In the genomic region with DNA sequence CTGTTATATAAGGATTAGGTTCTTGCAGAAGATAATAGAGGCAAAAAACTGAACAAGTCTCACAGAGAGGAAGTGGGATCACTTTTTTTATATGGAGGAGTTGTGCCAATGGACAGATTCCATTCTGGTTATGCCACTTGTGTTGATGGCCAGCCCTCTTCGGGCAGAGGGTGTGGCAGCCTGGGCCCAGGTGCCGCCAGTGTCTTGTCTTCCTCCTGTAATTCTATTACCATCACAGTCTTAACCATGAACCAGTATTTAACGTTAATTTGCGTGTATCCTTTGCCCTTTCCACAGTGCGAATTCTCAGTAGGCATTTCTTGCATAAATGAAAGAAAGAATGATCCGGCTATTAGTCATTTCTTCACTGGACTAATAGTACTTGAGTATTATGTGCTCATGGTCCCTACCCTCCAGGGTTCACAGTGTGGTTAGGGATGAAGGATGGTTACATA, we compare ENCODE assay signal across 13 cellular contexts. TPM values are rescaled to one million over a fixed set of nuclear protein-coding genes. Genes with fewer than 3 reads are reported as not detected.
DNase-seq lines count a peak whose midpoint lies in the region; ATAC-seq, FAIRE-seq and TF ChIP-seq lines count a peak whose summit lies in the region.
"Had no signal": no experiment of that assay in that cellular context is flagged by ENCODE, and none has a peak within 500 bp of the region (broad histone marks: within the 10 kb centered on the region; RNA-seq: fewer than 3 reads in every experiment).

No MANE protein-coding gene starts in this region.

- intact Hi-C loops in esophagus squamous epithelium (cut with DNase I) = no loop called here

- FAIRE-seq in RCC 7860 (lab: Jason Lieb, UNC) = no peak

- H3K4me3 ChIP-seq in esophagus squamous epithelium = no peak overlapping the region
- peak overlapping the region; percentile 35 for H3K4me3 ChIP-seq in skeletal muscle satellite cell (ENCODE audit: low read length)
- H3K4me3 ChIP-seq: heart left ventricle had no signal

- H3K4me2 ChIP-seq in skeletal muscle satellite cell (ENCODE audit: low read length) = peak overlapping the region; percentile 68

- DNase-seq in GM03348 (ENCODE audit: low spot score) (peak; percentile 64), RCC 7860 (ENCODE audit: low spot score) (peak; percentile 6), esophagus squamous epithelium (lab: John Stamatoyannopoulos, UW) (no peak), NCI-H446 treated with DMSO at 0.1 percent for 48 hours (lab: John Stamatoyannopoulos, UW) (no peak), KG1 (lab: John Stamatoyannopoulos, UW) (no peak), Ammon's horn (ENCODE audit: low spot score) (no peak)
- DNase-seq: activated CD4-positive, alpha-beta T cell treated with anti-CD3 and anti-CD28 coated beads for 48 hours; DMS79 treated with DMSO at 0.1 percent for 48 hours; heart left ventricle; NCI-H1092; NK-92 treated with Interleukin-12 subunit alpha and Interleukin-12 subunit beta, amount 100 ng/mL, for 24 hours had no signal

- no peaks in the 10 kb centered on the region for H3K36me3 ChIP-seq in esophagus squamous epithelium
- H3K36me3 ChIP-seq in skeletal muscle satellite cell (ENCODE audit: insufficient read depth, low read length) = no peaks in the 10 kb centered on the region
- H3K36me3 ChIP-seq: heart left ventricle had no signal

- H3K27me3 ChIP-seq in esophagus squamous epithelium (no peaks in the 10 kb centered on the region), skeletal muscle satellite cell (ENCODE audit: control insufficient read depth, insufficient read depth, low read length) (no peaks in the 10 kb centered on the region)
- H3K27me3 ChIP-seq: heart left ventricle had no signal

- no peak for TF ChIP-seq POLR2A in esophagus squamous epithelium (IDR thresholded peaks at IDR 0.05)

- peaks cover 18 to 75% (median 33%) of the 10 kb centered on the region in 3 donors for H3K4me1 ChIP-seq in esophagus squamous epithelium
- H3K4me1 ChIP-seq in skeletal muscle satellite cell (ENCODE audit: control insufficient read depth, insufficient read depth, low read length) = peaks cover 44% of the 10 kb centered on the region

- 50 to 51% methylated on average over 6 of the region's 6 CpGs for WGBS in esophagus squamous epithelium, 2 donors

- peak overlapping the region; percentile 61 for H3K9ac ChIP-seq in skeletal muscle satellite cell (ENCODE audit: low read depth, low read length)

- no peak for TF ChIP-seq CTCF in esophagus squamous epithelium (IDR thresholded peaks at IDR 0.05)

- H3K27ac ChIP-seq in esophagus squamous epithelium = peak overlapping the region; percentile 73 to 95 (median 82)

- H3K9me3 ChIP-seq in esophagus squamous epithelium (no peaks in the 10 kb centered on the region), skeletal muscle satellite cell (replicated peaks; ENCODE audit: low read length) (no peaks in the 10 kb centered on the region)
- H3K9me3 ChIP-seq: heart left ventricle had no signal

- ATAC-seq in GM19023 (IDR thresholded peaks at IDR 0.05; ENCODE audit: unreplicated experiment) = no peak
- ATAC-seq: heart left ventricle had no signal

RNA-seq across cellular contexts. Expression of gene USP4, which starts 7.0 kb away (rescaled TPM):
- total RNA-seq in esophagus squamous epithelium = 10 to 100 TPM in 3 of 4 donors, 1 to 10 TPM in 1; 8.1 to 29.6 (median 19.3) TPM
- total RNA-seq in skeletal muscle satellite cell (2012; rRNA removed) = 12.9 and 15.0 TPM in 2 replicates

RNA-seq across cellular contexts. Expression of gene GPX1, which starts 11.3 kb away (rescaled TPM):
- total RNA-seq in esophagus squamous epithelium = 100 to 1,000 TPM; 126 to 400 (median 228) TPM
- total RNA-seq in skeletal muscle satellite cell (2012; rRNA removed) = 205 and 329 TPM in 2 replicates

Comparison
In these comparisons a context has a peak if more than half of its experiments do, and no peak if none do; other contexts are left out.
1. DNase-seq: peak in GM03348 (single experiment) and RCC 7860 (single experiment); none in esophagus squamous epithelium (single experiment), NCI-H446 treated with DMSO at 0.1 percent for 48 hours (single experiment), KG1 (single experiment) and Ammon's horn (single experiment).